Comparison of ENCODE assay signal across 8 cellular contexts in genomic region chr5:100900142-100900795, GRCh38. TPM values are rescaled to one million over a fixed set of nuclear protein-coding genes. Genes with fewer than 3 reads are reported as not detected.
DNase-seq lines count a peak whose midpoint lies in the region; ATAC-seq and TF ChIP-seq lines count a peak whose summit lies in the region.

No MANE protein-coding gene starts in this region.

- H3K79me2 ChIP-seq in DND-41 (ENCODE audit: insufficient read depth, low read length) (peaks cover 96% of the 10 kb centered on the region), neural cell (replicated peaks; ENCODE audit: insufficient read depth, low read length) (peaks cover 53% of the 10 kb centered on the region)

- intact Hi-C loops in uterus (cut with DNase I; ENCODE audit: low total_unique reads), result no loop called here

- H3K4me1 ChIP-seq in DND-41 (ENCODE audit: insufficient read depth, low read length), result peaks cover 52% of the 10 kb centered on the region
- no peaks in the 10 kb centered on the region for H3K4me1 ChIP-seq in uterus

- peak overlapping the region; percentile 74 for H3K4me2 ChIP-seq in DND-41 (ENCODE audit: insufficient read depth, low read length)
- peak overlapping the region; percentile 69 for H3K4me2 ChIP-seq in neural cell (ENCODE audit: low read length)

- peak; percentile 69 for TF ChIP-seq RAD21 in neural cell (conservative IDR thresholded peaks at IDR 0.05)

- H3K9ac ChIP-seq in DND-41 (ENCODE audit: low read depth, low read length), result peak overlapping the region; percentile 70
- H3K9ac ChIP-seq in neural cell (ENCODE audit: low read length), result peak overlapping the region; percentile 80

- TF ChIP-seq EP300 in neural cell (conservative IDR thresholded peaks at IDR 0.05; ENCODE audit: poor library complexity, severe bottlenecking), result no peak

- H3K4me3 ChIP-seq in DND-41 (ENCODE audit: low read depth in 1 of 2, low read length in 2 of 2) (peak overlapping the region; percentile 26 to 73; a peak in 3 of 4 replicates), neural cell (ENCODE audit: low read length) (peak overlapping the region; percentile 85), uterus (peak overlapping the region; percentile 30 to 35)

- peaks cover 15% of the 10 kb centered on the region for H3K27me3 Mint-ChIP-seq in HFFc6 (ENCODE audit: insufficient read depth)

- peaks cover 39% of the 10 kb centered on the region for H3K36me3 ChIP-seq in DND-41 (ENCODE audit: insufficient read depth, low read length)
- H3K36me3 ChIP-seq in neural cell (ENCODE audit: insufficient read depth, low read length), result no peaks in the 10 kb centered on the region
- H3K36me3 ChIP-seq in uterus, result no peaks in the 10 kb centered on the region

- no peaks in the 10 kb centered on the region for H3K36me3 Mint-ChIP-seq in HFFc6 (ENCODE audit: low read depth)

- ATAC-seq in DND-41 (ENCODE audit: insufficient read depth, low read depth) (peak; percentile 40), GM21619 (IDR thresholded peaks at IDR 0.05; ENCODE audit: unreplicated experiment) (peak; percentile 5)

- H3K9me3 ChIP-seq in DND-41 (ENCODE audit: insufficient read depth, low read length, severe bottlenecking), result no peaks in the 10 kb centered on the region
- no peaks in the 10 kb centered on the region for H3K9me3 ChIP-seq in neural cell (ENCODE audit: low read length)
- no peaks in the 10 kb centered on the region for H3K9me3 ChIP-seq in uterus

- no peak overlapping the region; the same call in 1 of the 2 replicates for H3K4me3 Mint-ChIP-seq in HFFc6

- no peaks in the 10 kb centered on the region for H3K4me1 Mint-ChIP-seq in HFFc6 (ENCODE audit: low read depth)

- H3K9me2 ChIP-seq in neural cell (ENCODE audit: insufficient read depth, low read length), result no peaks in the 10 kb centered on the region

- DNase-seq in DND-41 (peak; percentile 70), NCI-H1694 (lab: John Stamatoyannopoulos, UW) (peak; percentile 39), fibroblast of peridontal ligament (ENCODE audit: extremely low read depth) (peak; percentile 57), uterus (peak in 1 of 2 donors; percentile 21), HFFc6 (no peak)
- peak; percentile 89 for DNase-seq in activated CD8-positive, alpha-beta memory T cell treated with anti-CD3 and anti-CD28 coated beads for 24 hours

- no peaks in the 10 kb centered on the region for H3F3A ChIP-seq in neural cell (ENCODE audit: insufficient read depth, low read length, poor library complexity, severe bottlenecking)

- H4K20me1 ChIP-seq in DND-41 (ENCODE audit: insufficient read depth, low read length) (no peaks in the 10 kb centered on the region), neural cell (ENCODE audit: insufficient read depth) (no peaks in the 10 kb centered on the region)

- no peak for TF ChIP-seq POLR2A in uterus (IDR thresholded peaks at IDR 0.05)

- H3K27ac ChIP-seq in DND-41 (ENCODE audit: low read length) (peak overlapping the region; percentile 99), neural cell (ENCODE audit: low read length) (peak overlapping the region; percentile 47), uterus (peak overlapping the region; percentile 60 to 61)

- TF ChIP-seq CTCF in DND-41 (IDR thresholded peaks at IDR 0.05; ENCODE audit: borderline replicate concordance, extremely low read depth, low read length, poor library complexity, severe bottlenecking), result peak; percentile 70
- peak; percentile 69 for TF ChIP-seq CTCF in neural cell (IDR thresholded peaks at IDR 0.05; ENCODE audit: poor library complexity, severe bottlenecking)
- peak in 1 of 4 experiments; percentile 4 for TF ChIP-seq CTCF in uterus (IDR thresholded peaks at IDR 0.05)
- no peak for TF ChIP-seq CTCF in HFFc6 (IDR thresholded peaks at IDR 0.05)

- H3K27me3 ChIP-seq in DND-41 (ENCODE audit: insufficient read depth, low read length, poor library complexity) (no peaks in the 10 kb centered on the region), neural cell (ENCODE audit: insufficient read depth, low read depth, low read length) (no peaks in the 10 kb centered on the region), uterus (no peaks in the 10 kb centered on the region)

- H3K9me3 Mint-ChIP-seq in HFFc6, result peaks cover 12% of the 10 kb centered on the region

- H3K27ac Mint-ChIP-seq in HFFc6, result no peak overlapping the region

- H2AFZ ChIP-seq in DND-41 (ENCODE audit: low read depth, low read length), result peak overlapping the region; percentile 71
- no peak overlapping the region for H2AFZ ChIP-seq in neural cell (ENCODE audit: low read depth, low read length)

TF ChIP-seq in neural cell, 6 proteins besides CTCF, POLR2A, EP300 and RAD21:
- TF ChIP-seq REST (IDR thresholded peaks at IDR 0.05; ENCODE audit: borderline replicate concordance), result no peak
- no peak for TF ChIP-seq TAF1 (IDR thresholded peaks at IDR 0.05; ENCODE audit: low read depth)
- TF ChIP-seq MXI1 (conservative IDR thresholded peaks at IDR 0.05; ENCODE audit: poor library complexity, severe bottlenecking), result peak; percentile 71
- TF ChIP-seq POLR2AphosphoS5 (IDR thresholded peaks at IDR 0.05), result no peak
- TF ChIP-seq EZH2 (IDR thresholded peaks at IDR 0.05; ENCODE audit: borderline replicate concordance, insufficient read depth, low read length, poor library complexity, severe bottlenecking), result no peak
- TF ChIP-seq SMC3 (conservative IDR thresholded peaks at IDR 0.05; ENCODE audit: poor library complexity), result peak; percentile 63

RNA-seq across cellular contexts. Expression of gene ST8SIA4, which starts 2.8 kb away (rescaled TPM):
- 14.9 and 15.6 TPM in 2 replicates for polyA plus RNA-seq in neural cell
- polyA minus RNA-seq in neural cell, result 43.6 and 52.6 TPM in 2 replicates
- 10 to 100 TPM in 1 of 4 donors, 1 to 10 TPM in 3; 4.8 to 15.5 (median 6.2) TPM for total RNA-seq in uterus
- total RNA-seq in HFFc6 (2021; fragmentation: NEBNext Ultra II Directional; extraction: Animal tissue kit (Norgen Biotek cat#: 25700)), result not detected

Comparison
In these comparisons a context has a peak if more than half of its experiments do, and no peak if none do; other contexts are left out.
1. H3K27ac ChIP-seq: peak in every context shown above with its lines; median percentile 99 in DND-41; 60 in uterus; 47 in neural cell.
2. H3K4me3 ChIP-seq: peak in every context shown above with its lines; median percentile 85 in neural cell; 50 in DND-41; 32 in uterus.
3. RNA of gene ST8SIA4, which starts 2.8 kb away (total RNA-seq): 4.8 to 15.5 TPM in uterus; not detected in HFFc6; every median in the first group is over 4 times any median in the second.